Comparison of ENCODE assay signal across 25 cellular contexts in genomic region chr14:34157642-34158041, GRCh38.
"Had no signal": no experiment of that assay in that cellular context is flagged by ENCODE, and none has a peak within 500 bp of the region (broad histone marks: within the 10 kb centered on the region; RNA-seq: fewer than 3 reads in every experiment).

No MANE protein-coding gene starts in this region.

- H3K4me3 ChIP-seq: colonic mucosa, coronary artery, dorsolateral prefrontal cortex, esophagus muscularis mucosa, esophagus squamous epithelium, gastrocnemius medialis, gastroesophageal sphincter, heart left ventricle, heart right ventricle had no signal

- H3K9me3 ChIP-seq: colonic mucosa, esophagus muscularis mucosa, esophagus squamous epithelium, gastrocnemius medialis, gastroesophageal sphincter, heart left ventricle, heart right ventricle had no signal

- H3K27me3 ChIP-seq: colonic mucosa, esophagus muscularis mucosa, esophagus squamous epithelium, foreskin keratinocyte, gastrocnemius medialis, gastroesophageal sphincter, heart left ventricle, heart right ventricle had no signal

- H3K27me3 Mint-ChIP-seq: dendritic cell treated with granulocyte-macrophage colony-stimulating factor and Interleukin-4, amounts not matched to agents 40 ng/mL and 50 ng/mL, for 4 days; effector memory CD8-positive, alpha-beta T cell had no signal

- H3K4me1 Mint-ChIP-seq: endodermal cell had no signal

- H3K4me3 Mint-ChIP-seq: dendritic cell treated with granulocyte-macrophage colony-stimulating factor and Interleukin-4, amounts not matched to agents 40 ng/mL and 50 ng/mL, for 4 days; effector memory CD8-positive, alpha-beta T cell; endodermal cell had no signal

- DNase-seq: colonic mucosa; cortex of kidney; dermis blood vessel endothelial cell; dorsolateral prefrontal cortex; effector CD4-positive, alpha-beta T cell; effector CD8-positive, alpha-beta T cell; effector memory CD4-positive, alpha-beta T cell; effector memory CD8-positive, alpha-beta T cell; endodermal cell; erythroblast; esophagus squamous epithelium; foreskin fibroblast; foreskin keratinocyte; foreskin melanocyte; gastrocnemius medialis; glutamatergic neuron; head of caudate nucleus; heart left ventricle; heart right ventricle had no signal

- H3K4me1 ChIP-seq: colonic mucosa, gastrocnemius medialis, gastroesophageal sphincter had no signal

- H3K36me3 ChIP-seq: colonic mucosa, esophagus muscularis mucosa, esophagus squamous epithelium, gastrocnemius medialis, gastroesophageal sphincter, heart left ventricle, heart right ventricle had no signal

- ATAC-seq: effector memory CD8-positive, alpha-beta T cell; esophagus mucosa; foreskin keratinocyte; gastrocnemius medialis; gastroesophageal sphincter; heart left ventricle; heart right ventricle had no signal

- H3K27ac Mint-ChIP-seq: dendritic cell treated with granulocyte-macrophage colony-stimulating factor and Interleukin-4, amounts not matched to agents 40 ng/mL and 50 ng/mL, for 4 days; effector memory CD8-positive, alpha-beta T cell; endodermal cell had no signal

- H3K27ac ChIP-seq: colonic mucosa, coronary artery, dorsolateral prefrontal cortex, epithelial cell of prostate, esophagus muscularis mucosa, esophagus squamous epithelium, foreskin keratinocyte, gastrocnemius medialis, gastroesophageal sphincter, heart left ventricle, heart right ventricle had no signal

- H3K9me3 Mint-ChIP-seq: dendritic cell treated with granulocyte-macrophage colony-stimulating factor and Interleukin-4, amounts not matched to agents 40 ng/mL and 50 ng/mL, for 4 days; effector memory CD8-positive, alpha-beta T cell had no signal
